ENCODE assay signal across 9 cellular contexts in genomic region chr3:114384558-114384903, GRCh38.
DNase-seq lines count a peak whose midpoint lies in the region; ATAC-seq and TF ChIP-seq lines count a peak whose summit lies in the region.
"Had no signal": no experiment of that assay in that cellular context is flagged by ENCODE, and none has a peak within 500 bp of the region (broad histone marks: within the 10 kb centered on the region; RNA-seq: fewer than 3 reads in every experiment).

No MANE protein-coding gene starts in this region.

- peak overlapping the region; percentile 77 for H3K4me3 Mint-ChIP-seq in activated CD4-positive, alpha-beta T cell treated with anti-CD3 and anti-CD28 coated beads, Interleukin-2, amount 10 ng/mL, durations not matched to agents 24 days and 14 days

- H3K36me3 ChIP-seq in testis (ENCODE audit: low read depth, missing control alignments) = no peaks in the 10 kb centered on the region

- H3K9me3 Mint-ChIP-seq in activated CD4-positive, alpha-beta T cell treated with anti-CD3 and anti-CD28 coated beads, Interleukin-2, amount 10 ng/mL, durations not matched to agents 24 days and 14 days = no peaks in the 10 kb centered on the region
- H3K9me3 Mint-ChIP-seq: activated naive CD4-positive, alpha-beta T cell treated with anti-CD3 and anti-CD28 coated beads for 36 hours had no signal

- no peak for ATAC-seq in GM18505 (IDR thresholded peaks at IDR 0.05; ENCODE audit: unreplicated experiment)
- ATAC-seq in sciatic nerve = no peak

- H3K27me3 Mint-ChIP-seq in activated CD4-positive, alpha-beta T cell treated with anti-CD3 and anti-CD28 coated beads, Interleukin-2, amount 10 ng/mL, durations not matched to agents 24 days and 14 days = no peaks in the 10 kb centered on the region

- H3K27me3 ChIP-seq in testis = no peaks in the 10 kb centered on the region

- peaks cover 31% of the 10 kb centered on the region for H3K4me1 ChIP-seq in testis

- no peak for TF ChIP-seq POLR2A in testis (IDR thresholded peaks at IDR 0.05)
- TF ChIP-seq POLR2A in GM18505 (IDR thresholded peaks at IDR 0.05; ENCODE audit: borderline replicate concordance, extremely low read depth, insufficient read depth, insufficient read length) = no peak

- peaks cover 14% of the 10 kb centered on the region for H3K4me1 Mint-ChIP-seq in activated CD4-positive, alpha-beta T cell treated with anti-CD3 and anti-CD28 coated beads, Interleukin-2, amount 10 ng/mL, durations not matched to agents 24 days and 14 days

- no peak for DNase-seq in activated CD4-positive, alpha-beta T cell treated with anti-CD3 and anti-CD28 coated beads, Interleukin-2, amount 10 ng/mL, durations not matched to agents 24 days and 14 days
- no peak for DNase-seq in activated CD4-positive, alpha-beta T cell treated with anti-CD3 and anti-CD28 coated beads, Interleukin-2, amount 50 U/mL, for 48 hours
- DNase-seq in iris pigment epithelial cell (ENCODE audit: low read depth) (peak; percentile 24), testis (no peak), sciatic nerve (ENCODE audit: low spot score) (no peak), NCI-H1694 treated with DMSO at 0.1 percent for 48 hours (lab: John Stamatoyannopoulos, UW) (no peak)

- WGBS in testis, 2 donors = 36 to 38% methylated on average over 4 of the region's 4 CpGs

- H3K4me3 ChIP-seq in testis = peak overlapping the region in 1 of 2 donors; percentile 38

- H3K27ac Mint-ChIP-seq in activated CD4-positive, alpha-beta T cell treated with anti-CD3 and anti-CD28 coated beads, Interleukin-2, amount 10 ng/mL, durations not matched to agents 24 days and 14 days = no peak overlapping the region

- H3K27ac ChIP-seq in angular gyrus (ENCODE audit: low read depth, low read length) (peak overlapping the region; percentile 71), testis (peak overlapping the region; percentile 88 to 91)

- no peak for TF ChIP-seq CTCF in testis (IDR thresholded peaks at IDR 0.05)

- intact Hi-C loops in activated CD4-positive, alpha-beta T cell treated with anti-CD3 and anti-CD28 coated beads, Interleukin-2, amount 10 ng/mL, durations not matched to agents 24 days and 14 days (cut with micrococcal nuclease) = no loop called here
- intact Hi-C loops in testis (cut with DNase I; ENCODE audit: low total_unique reads) (no loop called here), sciatic nerve (cut with DNase I) (no loop called here)

- no peaks in the 10 kb centered on the region for H3K36me3 Mint-ChIP-seq in activated CD4-positive, alpha-beta T cell treated with anti-CD3 and anti-CD28 coated beads, Interleukin-2, amount 10 ng/mL, durations not matched to agents 24 days and 14 days (ENCODE audit: low read depth)

- no peaks in the 10 kb centered on the region for H3K9me3 ChIP-seq in testis
